In genomic region chr16:87778476-87778829, GRCh38 we compare ENCODE assay signal across 10 cellular contexts. TPM values are rescaled to one million over a fixed set of nuclear protein-coding genes. Genes with fewer than 3 reads are reported as not detected.
DNase-seq lines count a peak whose midpoint lies in the region; ATAC-seq and TF ChIP-seq lines count a peak whose summit lies in the region.
"Had no signal": no experiment of that assay in that cellular context is flagged by ENCODE, and none has a peak within 500 bp of the region (broad histone marks: within the 10 kb centered on the region; RNA-seq: fewer than 3 reads in every experiment).

No MANE protein-coding gene starts in this region.

- peak overlapping the region; percentile 77 for H3K4me3 Mint-ChIP-seq in activated CD4-positive, alpha-beta T cell treated with anti-CD3 and anti-CD28 coated beads, Interleukin-2, amount 10 ng/mL, durations not matched to agents 24 days and 14 days

- H3F3A ChIP-seq in smooth muscle cell (ENCODE audit: low read depth): peaks cover 14% of the 10 kb centered on the region

- H3K27ac ChIP-seq in RWPE1 (peak overlapping the region; percentile 95), smooth muscle cell (ENCODE audit: low read depth) (peak overlapping the region; percentile 76)

- WGBS in smooth muscle cell (ENCODE audit: low lambda C conversion rate): 88% methylated on average over 13 of the region's 13 CpGs

- H3K36me3 Mint-ChIP-seq in activated CD4-positive, alpha-beta T cell treated with anti-CD3 and anti-CD28 coated beads, Interleukin-2, amount 10 ng/mL, durations not matched to agents 24 days and 14 days (ENCODE audit: low read depth): peaks cover 3% of the 10 kb centered on the region

- CTCF ChIA-PET in RWPE1 (lab: Yijun Ruan, JAX): interaction anchor here (0.6 to 3.3 kb wide), 19 partner anchors 9 to 130 kb away, joined by 3 to 53 read pairs (median 6); no protein-coding TSS in a partner anchor

- POLR2A ChIA-PET in RWPE1 (lab: Yijun Ruan, JAX; ENCODE audit: low non-redundant PET): interaction anchor here (0.6 to 1.2 kb wide), 3 partner anchors 9 to 73 kb away, joined by 5 to 7 read pairs (median 6); no protein-coding TSS in a partner anchor

- H3K27me3 Mint-ChIP-seq in activated CD4-positive, alpha-beta T cell treated with anti-CD3 and anti-CD28 coated beads, Interleukin-2, amount 10 ng/mL, durations not matched to agents 24 days and 14 days: no peaks in the 10 kb centered on the region

- no peak for ATAC-seq in HG02938 (IDR thresholded peaks at IDR 0.05; ENCODE audit: unreplicated experiment)

- no peaks in the 10 kb centered on the region for H3K4me1 ChIP-seq in endocrine pancreas (ENCODE audit: control insufficient read depth, insufficient read depth, low read length)
- peaks cover 5% of the 10 kb centered on the region for H3K4me1 ChIP-seq in smooth muscle cell (ENCODE audit: low read depth)

- no peaks in the 10 kb centered on the region for H3K9me3 ChIP-seq in endocrine pancreas (ENCODE audit: control insufficient read depth, low read length)
- no peaks in the 10 kb centered on the region for H3K9me3 ChIP-seq in smooth muscle cell (replicated peaks; ENCODE audit: low read depth)
- H3K9me3 ChIP-seq: BE2C, MG63 had no signal

- no peak overlapping the region for H2AFZ ChIP-seq in smooth muscle cell (ENCODE audit: low read depth)

- DNase-seq in activated CD4-positive, alpha-beta T cell treated with anti-CD3 and anti-CD28 coated beads, Interleukin-2, amount 10 ng/mL, durations not matched to agents 24 days and 14 days: no peak
- no peak for DNase-seq in activated CD4-positive, alpha-beta T cell treated with anti-CD3 and anti-CD28 coated beads, Interleukin-2, amount 50 U/mL, for 1 hour
- DNase-seq in RWPE1 (ENCODE audit: low spot score): no peak
- no peak for DNase-seq in smooth muscle cell (lab: John Stamatoyannopoulos, UW; ENCODE audit: unreplicated experiment)
- DNase-seq in iPS-NIHi7 (ENCODE audit: extremely low spot score): no peak
- no peak for DNase-seq in midbrain (lab: John Stamatoyannopoulos, UW)

- H3K27ac Mint-ChIP-seq in activated CD4-positive, alpha-beta T cell treated with anti-CD3 and anti-CD28 coated beads, Interleukin-2, amount 10 ng/mL, durations not matched to agents 24 days and 14 days: peak overlapping the region; percentile 96

- H3K4me1 Mint-ChIP-seq in activated CD4-positive, alpha-beta T cell treated with anti-CD3 and anti-CD28 coated beads, Interleukin-2, amount 10 ng/mL, durations not matched to agents 24 days and 14 days: peaks cover 48% of the 10 kb centered on the region

- intact Hi-C loops in activated CD4-positive, alpha-beta T cell treated with anti-CD3 and anti-CD28 coated beads, Interleukin-2, amount 10 ng/mL, durations not matched to agents 24 days and 14 days (cut with micrococcal nuclease): loop anchor here (10.0 kb wide), 1 partner anchor 656 kb away; no protein-coding TSS in a partner anchor

- H3K4me3 ChIP-seq in endocrine pancreas (ENCODE audit: control insufficient read depth, insufficient read depth, low read length) (no peak overlapping the region), smooth muscle cell (no peak overlapping the region)

- TF ChIP-seq CTCF in RWPE1 (conservative IDR thresholded peaks at IDR 0.05; ENCODE audit: low read depth): no peak
- no peak for TF ChIP-seq CTCF in smooth muscle cell (IDR thresholded peaks at IDR 0.05; ENCODE audit: borderline replicate concordance, insufficient read depth, poor library complexity, severe bottlenecking)

- H3K9ac ChIP-seq in endocrine pancreas (ENCODE audit: control insufficient read depth, insufficient read depth, low read length) (peak overlapping the region; percentile 60), smooth muscle cell (ENCODE audit: low read depth) (peak overlapping the region; percentile 75)

- H3K27me3 ChIP-seq in endocrine pancreas (ENCODE audit: control insufficient read depth, insufficient read depth, low read length): no peaks in the 10 kb centered on the region
- H3K27me3 ChIP-seq in smooth muscle cell (ENCODE audit: low read depth): no peaks in the 10 kb centered on the region
- H3K27me3 ChIP-seq: BE2C, MG63 had no signal

- H3K36me3 ChIP-seq in endocrine pancreas (ENCODE audit: control insufficient read depth, insufficient read depth, low read length) (no peaks in the 10 kb centered on the region), smooth muscle cell (ENCODE audit: low read depth) (no peaks in the 10 kb centered on the region)
- H3K36me3 ChIP-seq: BE2C, MG63 had no signal

- no peaks in the 10 kb centered on the region for H3K79me2 ChIP-seq in smooth muscle cell (ENCODE audit: low read depth)

- H4K20me1 ChIP-seq in smooth muscle cell (ENCODE audit: low read depth): no peaks in the 10 kb centered on the region

- no peaks in the 10 kb centered on the region for H3K9me3 Mint-ChIP-seq in activated CD4-positive, alpha-beta T cell treated with anti-CD3 and anti-CD28 coated beads, Interleukin-2, amount 10 ng/mL, durations not matched to agents 24 days and 14 days

- peak overlapping the region; percentile 69 for H3K4me2 ChIP-seq in smooth muscle cell

RNA-seq across cellular contexts. Expression of gene KLHDC4, which starts 12.7 kb away (rescaled TPM):
- 76.1 and 91.0 TPM in 2 replicates for total RNA-seq in activated CD4-positive, alpha-beta T cell treated with anti-CD3 and anti-CD28 coated beads, Interleukin-2, amount 10 ng/mL, durations not matched to agents 24 days and 14 days
- 6.4 and 6.7 TPM in 2 replicates for total RNA-seq in smooth muscle cell
- 6.0 and 10.1 TPM in 2 replicates for polyA plus RNA-seq in smooth muscle cell

Comparison
In these comparisons a context has a peak if more than half of its experiments do, and no peak if none do; other contexts are left out.
1. RNA of gene KLHDC4, which starts 12.7 kb away (total RNA-seq): 76.1 to 91.0 TPM in activated CD4-positive, alpha-beta T cell treated with anti-CD3 and anti-CD28 coated beads, Interleukin-2, amount 10 ng/mL, durations not matched to agents 24 days and 14 days; 6.4 to 6.7 TPM in smooth muscle cell; every median in the first group is over 10 times any median in the second.